25 cellular contexts compared by ENCODE assay signal in the genomic region with DNA sequence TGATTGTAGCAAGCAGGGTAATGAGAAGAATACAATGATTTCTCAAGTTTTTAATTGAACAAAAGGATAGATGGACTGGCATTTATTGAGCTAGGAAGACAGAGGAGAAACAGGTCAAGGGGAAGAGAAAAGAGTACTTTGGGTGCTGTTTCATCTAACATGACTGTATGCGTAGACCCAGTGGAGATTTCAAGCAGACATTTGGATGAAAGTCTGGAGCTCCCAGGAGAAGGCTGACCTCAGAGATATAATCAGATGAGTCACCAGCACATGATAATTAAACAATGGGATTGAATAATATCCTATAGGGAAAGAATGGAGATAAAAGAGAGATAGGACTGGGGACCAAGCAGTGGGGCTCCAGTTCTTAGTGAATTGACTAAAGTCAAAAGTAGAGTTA.
A peak's percentile ranks its signal among the peaks of the same experiment; 100 is the strongest.
DNase-seq lines count a peak whose midpoint lies in the region; FAIRE-seq and TF ChIP-seq lines count a peak whose summit lies in the region.
"Had no signal": no experiment of that assay in that cellular context is flagged by ENCODE, and none has a peak within 500 bp of the region (broad histone marks: within the 10 kb centered on the region; RNA-seq: fewer than 3 reads in every experiment).

No MANE protein-coding gene starts in this region.

- H3K4me3 ChIP-seq in endodermal cell (ENCODE audit: low read length) (no peak overlapping the region), mesenchymal stem cell (ENCODE audit: insufficient read depth in 1 of 2, low read depth in 1 of 2, low read length in 2 of 2) (peak overlapping the region in 1 of 2 experiments; percentile 6), tibial artery (no peak overlapping the region), Karpas-422 (ENCODE audit: low read length) (no peak overlapping the region), small intestine (ENCODE audit: low read depth in 1 of 2, low read length in 2 of 2) (no peak overlapping the region)
- H3K4me3 ChIP-seq: dorsolateral prefrontal cortex, heart left ventricle, PC-9, smooth muscle cell, transverse colon had no signal

- no peak overlapping the region for H2AK5ac ChIP-seq in mesenchymal stem cell (ENCODE audit: low read length, severe bottlenecking)

- no peak overlapping the region for H2BK5ac ChIP-seq in mesenchymal stem cell (ENCODE audit: low read depth, low read length, poor library complexity, severe bottlenecking)

- H2BK120ac ChIP-seq in mesenchymal stem cell (ENCODE audit: low read depth, low read length): no peak overlapping the region

- no peaks in the 10 kb centered on the region for H3K79me1 ChIP-seq in mesenchymal stem cell (replicated peaks; ENCODE audit: low read length, poor library complexity, severe bottlenecking)

- no peaks in the 10 kb centered on the region for H3K79me2 ChIP-seq in Karpas-422 (ENCODE audit: low read length)

- H2BK12ac ChIP-seq in mesenchymal stem cell (ENCODE audit: low read length in 2 of 2): no peak overlapping the region

- peak overlapping the region; percentile 0 for H3K4me3 Mint-ChIP-seq in endodermal cell
- H3K4me3 Mint-ChIP-seq: activated naive CD8-positive, alpha-beta T cell treated with anti-CD3 and anti-CD28 coated beads, Interleukin-2, amount 50 U/mL, for 24 hours; stimulated activated naive CD8-positive, alpha-beta T cell treated with anti-CD3 and anti-CD28 coated beads, Interleukin-15, Interleukin-2, amounts not matched to agents 100 ng/mL and 50 ng/mL, for 24 hours had no signal

- H3K4ac ChIP-seq in mesenchymal stem cell (ENCODE audit: low read depth in 1 of 2, low read length in 2 of 2): no peak overlapping the region

- no peak overlapping the region for H3K18ac ChIP-seq in mesenchymal stem cell (ENCODE audit: low read depth in 1 of 2, low read length in 2 of 2)

- H3K27ac ChIP-seq in endodermal cell (ENCODE audit: low read depth, low read length) (no peak overlapping the region), mesenchymal stem cell (ENCODE audit: low read length, poor library complexity, severe bottlenecking) (no peak overlapping the region), tibial artery (no peak overlapping the region), Karpas-422 (ENCODE audit: low read length) (no peak overlapping the region), small intestine (ENCODE audit: low read depth in 1 of 2, low read length in 1 of 2) (no peak overlapping the region)
- H3K27ac ChIP-seq: dorsolateral prefrontal cortex, heart left ventricle, PC-9, transverse colon, WERI-Rb-1 had no signal

- FAIRE-seq in small intestine (lab: Jason Lieb, UNC): no peak
- FAIRE-seq: G401.6 had no signal

- H2AFZ ChIP-seq in mesenchymal stem cell (ENCODE audit: low read depth, low read length) (no peak overlapping the region), Karpas-422 (ENCODE audit: low read length) (no peak overlapping the region)
- H2AFZ ChIP-seq: PC-9 had no signal

- no peaks in the 10 kb centered on the region for H3K27me3 Mint-ChIP-seq in endodermal cell (ENCODE audit: insufficient read depth)
- H3K27me3 Mint-ChIP-seq: activated naive CD8-positive, alpha-beta T cell treated with anti-CD3 and anti-CD28 coated beads, Interleukin-2, amount 50 U/mL, for 24 hours; stimulated activated naive CD8-positive, alpha-beta T cell treated with anti-CD3 and anti-CD28 coated beads, Interleukin-15, Interleukin-2, amounts not matched to agents 100 ng/mL and 50 ng/mL, for 24 hours had no signal

- no peaks in the 10 kb centered on the region for H4K20me1 ChIP-seq in Karpas-422 (ENCODE audit: insufficient read depth, low read depth, low read length)

- no peaks in the 10 kb centered on the region for H3K27me3 ChIP-seq in endodermal cell (ENCODE audit: control insufficient read depth, insufficient read depth, low read length, poor library complexity, severe bottlenecking)
- no peaks in the 10 kb centered on the region for H3K27me3 ChIP-seq in mesenchymal stem cell (ENCODE audit: control insufficient read depth in 1 of 2, insufficient read depth in 1 of 2, low read length in 2 of 2)
- H3K27me3 ChIP-seq in tibial artery: no peaks in the 10 kb centered on the region
- H3K27me3 ChIP-seq in Karpas-422 (ENCODE audit: low read length): no peaks in the 10 kb centered on the region
- peaks cover 0 to 2% of the 10 kb centered on the region in 2 donors for H3K27me3 ChIP-seq in small intestine (ENCODE audit: control insufficient read depth in 2 of 2, insufficient read depth in 2 of 2, low read length in 2 of 2)
- H3K27me3 ChIP-seq: transverse colon had no signal

- TF ChIP-seq CTCF in endodermal cell (conservative IDR thresholded peaks at IDR 0.05) (no peak), tibial artery (IDR thresholded peaks at IDR 0.05) (no peak)

- H3K4me2 ChIP-seq in mesenchymal stem cell (ENCODE audit: low read length, poor library complexity, severe bottlenecking) (no peak overlapping the region), Karpas-422 (ENCODE audit: low read depth, low read length, poor library complexity, severe bottlenecking) (no peak overlapping the region)
- H3K4me2 ChIP-seq: PC-9, smooth muscle cell had no signal

- H3K9me3 ChIP-seq in endodermal cell (ENCODE audit: control insufficient read depth, low read length): no peaks in the 10 kb centered on the region
- no peaks in the 10 kb centered on the region for H3K9me3 ChIP-seq in mesenchymal stem cell (ENCODE audit: control insufficient read depth, low read length)
- H3K9me3 ChIP-seq in tibial artery: no peaks in the 10 kb centered on the region
- peaks cover 4% of the 10 kb centered on the region; the same call in 1 of the 2 replicates for H3K9me3 ChIP-seq in Karpas-422 (ENCODE audit: low read length)
- no peaks in the 10 kb centered on the region for H3K9me3 ChIP-seq in small intestine (ENCODE audit: control insufficient read depth, low read depth)
- H3K9me3 ChIP-seq: heart left ventricle, transverse colon had no signal

- no peak overlapping the region for H2BK15ac ChIP-seq in mesenchymal stem cell (ENCODE audit: low read depth, poor library complexity, severe bottlenecking)

- 91% methylated on average over 1 of the region's 1 CpG; no CpG with 5 or more reads in 1 of the 2 experiments for WGBS in endodermal cell (ENCODE audit: insufficient coverage in 1 of 2, insufficient read length in 1 of 2), 2 experiments
- WGBS in mesenchymal stem cell: 100% methylated on average over 1 of the region's 1 CpG
- WGBS in small intestine, 3 donors: 82 to 88% (median 84%) methylated on average over 1 of the region's 1 CpG

- no peaks in the 10 kb centered on the region for H3K36me3 ChIP-seq in endodermal cell (ENCODE audit: control insufficient read depth, insufficient read depth, low read length)
- no peaks in the 10 kb centered on the region for H3K36me3 ChIP-seq in mesenchymal stem cell (ENCODE audit: control insufficient read depth in 1 of 2, insufficient read depth in 2 of 2, low read depth in 1 of 2, low read length in 2 of 2)
- no peaks in the 10 kb centered on the region for H3K36me3 ChIP-seq in tibial artery
- H3K36me3 ChIP-seq in Karpas-422 (ENCODE audit: insufficient read depth, low read length): no peaks in the 10 kb centered on the region
- H3K36me3 ChIP-seq in small intestine (ENCODE audit: control insufficient read depth in 2 of 2, insufficient read depth in 2 of 2, low read length in 2 of 2): no peaks in the 10 kb centered on the region
- H3K36me3 ChIP-seq: heart left ventricle, transverse colon, WERI-Rb-1 had no signal

- intact Hi-C loops in tibial artery (cut with DNase I; ENCODE audit: low total_unique reads): no loop called here

- H3K9me3 Mint-ChIP-seq in endodermal cell: no peaks in the 10 kb centered on the region
- H3K9me3 Mint-ChIP-seq: stimulated activated naive CD8-positive, alpha-beta T cell treated with anti-CD3 and anti-CD28 coated beads, Interleukin-15, Interleukin-2, amounts not matched to agents 100 ng/mL and 50 ng/mL, for 24 hours had no signal

- no peak overlapping the region for H3K14ac ChIP-seq in mesenchymal stem cell (ENCODE audit: low read length in 2 of 2)

- no peak overlapping the region for H4K8ac ChIP-seq in mesenchymal stem cell (ENCODE audit: low read length)

- H3K27ac Mint-ChIP-seq in endodermal cell: no peak overlapping the region
- H3K27ac Mint-ChIP-seq: activated naive CD8-positive, alpha-beta T cell treated with anti-CD3 and anti-CD28 coated beads, Interleukin-2, amount 50 U/mL, for 24 hours; stimulated activated naive CD8-positive, alpha-beta T cell treated with anti-CD3 and anti-CD28 coated beads, Interleukin-15, Interleukin-2, amounts not matched to agents 100 ng/mL and 50 ng/mL, for 24 hours had no signal

- no peak overlapping the region for H4K91ac ChIP-seq in mesenchymal stem cell (ENCODE audit: low read length)

- H3K4me1 ChIP-seq in endodermal cell (ENCODE audit: control insufficient read depth, insufficient read depth, low read length) (peaks cover 9% of the 10 kb centered on the region), mesenchymal stem cell (ENCODE audit: control insufficient read depth, insufficient read depth, low read depth, low read length) (no peaks in the 10 kb centered on the region), tibial artery (no peaks in the 10 kb centered on the region), Karpas-422 (ENCODE audit: low read length) (peaks cover 2% of the 10 kb centered on the region), small intestine (ENCODE audit: control insufficient read depth in 2 of 2, insufficient read depth in 1 of 2, low read depth in 1 of 2, low read length in 1 of 2) (no peaks in the 10 kb centered on the region)
- H3K4me1 ChIP-seq: heart left ventricle, transverse colon had no signal

- no peaks in the 10 kb centered on the region for H3K36me3 Mint-ChIP-seq in endodermal cell (ENCODE audit: low read depth)

- H3K9me2 ChIP-seq in Karpas-422 (replicated peaks; ENCODE audit: insufficient read depth, low read length): no peaks in the 10 kb centered on the region

- DNase-seq in EH (ENCODE audit: low read depth) (peak; percentile 84), M059J (ENCODE audit: low read depth) (peak; percentile 78), endodermal cell (no peak), mesenchymal stem cell (no peak), tibial artery (no peak), Karpas-422 (no peak), small intestine (no peak)
- DNase-seq: activated CD4-positive, alpha-beta T cell treated with anti-CD3 and anti-CD28 coated beads, Interleukin-2, amount 50 U/mL, for 4 hours; activated effector memory CD4-positive, alpha-beta T cell treated with anti-CD3 and anti-CD28 coated beads, Interleukin-2, amount 50 U/mL, for 16 hours; activated naive CD8-positive, alpha-beta T cell treated with anti-CD3 and anti-CD28 coated beads, Interleukin-2, amount 50 U/mL, for 24 hours; AML-193; central memory CD4-positive, alpha-beta T cell; COR-L47; dorsolateral prefrontal cortex; heart left ventricle; left ventricle myocardium superior; NCI-H2171 treated with DMSO at 0.1 percent for 48 hours; stimulated activated CD4-positive, alpha-beta T cell treated with anti-CD3 and anti-CD28 coated beads, Interleukin-4, amount 100 ng/mL, for 24 hours; T-helper 2 cell; transverse colon; WERI-Rb-1 had no signal

- H3K9ac ChIP-seq in endodermal cell (ENCODE audit: extremely low read depth, low read length, poor library complexity, severe bottlenecking): no peak overlapping the region
- H3K9ac ChIP-seq in mesenchymal stem cell (ENCODE audit: low read length): peak overlapping the region; percentile 57
- H3K9ac ChIP-seq in Karpas-422 (ENCODE audit: low read length): no peak overlapping the region

- peaks cover 19% of the 10 kb centered on the region for H3K4me1 Mint-ChIP-seq in endodermal cell

- no peak overlapping the region for H3K23ac ChIP-seq in mesenchymal stem cell (ENCODE audit: low read length in 2 of 2)

Comparison
In these comparisons a context has a peak if more than half of its experiments do, and no peak if none do; other contexts are left out.
1. DNase-seq: peak in EH (single experiment) and M059J (single experiment); none in endodermal cell (single experiment), mesenchymal stem cell (single experiment), tibial artery (0 of 2), Karpas-422 (single experiment) and small intestine (single experiment).